Comparison of ENCODE assay signal across 24 cellular contexts in genomic region chr10:131695814-131696165, GRCh38.
"Had no signal": no experiment of that assay in that cellular context is flagged by ENCODE, and none has a peak within 500 bp of the region (broad histone marks: within the 10 kb centered on the region; RNA-seq: fewer than 3 reads in every experiment).

No MANE protein-coding gene starts in this region.

- H3K36me3 ChIP-seq: cardiac muscle cell, pancreas, thyroid gland had no signal

- H3K4me1 ChIP-seq: body of pancreas, pancreas, thyroid gland had no signal

- H3K9me3 ChIP-seq: body of pancreas, mucosa of descending colon, pancreas, thyroid gland had no signal

- ATAC-seq: body of pancreas, esophagus mucosa, mucosa of descending colon, pancreas, right cardiac atrium, SK-N-SH treated with all-trans-retinoic acid at 6 μM for 48 hours had no signal

- H3K27ac Mint-ChIP-seq: activated naive CD4-positive, alpha-beta T cell treated with anti-CD3 and anti-CD28 coated beads, Interleukin-2, amount 50 U/mL, for 24 hours; dendritic cell treated with granulocyte-macrophage colony-stimulating factor and Interleukin-4, amounts not matched to agents 40 ng/mL and 50 ng/mL, for 4 days; immature natural killer cell; stimulated activated naive CD8-positive, alpha-beta T cell treated with anti-CD3 and anti-CD28 coated beads, Interleukin-15, Interleukin-2, amounts not matched to agents 100 ng/mL and 50 ng/mL, for 24 hours had no signal

- H3K4me1 Mint-ChIP-seq: activated naive CD4-positive, alpha-beta T cell treated with anti-CD3 and anti-CD28 coated beads, Interleukin-2, amount 50 U/mL, for 24 hours; immature natural killer cell had no signal

- H3K27me3 ChIP-seq: body of pancreas, hepatocyte, thyroid gland had no signal

- H3K27me3 Mint-ChIP-seq: dendritic cell treated with granulocyte-macrophage colony-stimulating factor and Interleukin-4, amounts not matched to agents 40 ng/mL and 50 ng/mL, for 4 days; stimulated activated naive CD8-positive, alpha-beta T cell treated with anti-CD3 and anti-CD28 coated beads, Interleukin-15, Interleukin-2, amounts not matched to agents 100 ng/mL and 50 ng/mL, for 24 hours had no signal

- H3K9me3 Mint-ChIP-seq: activated naive CD4-positive, alpha-beta T cell treated with anti-CD3 and anti-CD28 coated beads, Interleukin-2, amount 50 U/mL, for 24 hours; dendritic cell treated with granulocyte-macrophage colony-stimulating factor and Interleukin-4, amounts not matched to agents 40 ng/mL and 50 ng/mL, for 4 days; stimulated activated naive CD8-positive, alpha-beta T cell treated with anti-CD3 and anti-CD28 coated beads, Interleukin-15, Interleukin-2, amounts not matched to agents 100 ng/mL and 50 ng/mL, for 24 hours had no signal

- H3K4me3 ChIP-seq: body of pancreas, cardiac muscle cell, hepatocyte, mucosa of descending colon, pancreas, thyroid gland had no signal

- H3K4me3 Mint-ChIP-seq: activated naive CD4-positive, alpha-beta T cell treated with anti-CD3 and anti-CD28 coated beads, Interleukin-2, amount 50 U/mL, for 24 hours; dendritic cell treated with granulocyte-macrophage colony-stimulating factor and Interleukin-4, amounts not matched to agents 40 ng/mL and 50 ng/mL, for 4 days; immature natural killer cell; stimulated activated naive CD8-positive, alpha-beta T cell treated with anti-CD3 and anti-CD28 coated beads, Interleukin-15, Interleukin-2, amounts not matched to agents 100 ng/mL and 50 ng/mL, for 24 hours had no signal

- DNase-seq: activated CD4-positive, alpha-beta T cell treated with anti-CD3 and anti-CD28 coated beads for 1 hour; activated gamma-delta T cell treated with Interleukin-2 at 50 U/mL for 16 hours; anterior cingulate cortex; body of pancreas; effector memory CD4-positive, alpha-beta T cell; foreskin melanocyte; glutamatergic neuron; immature natural killer cell; kidney glomerular epithelial cell; mesenchymal stem cell; mucosa of descending colon; right cardiac atrium; stimulated activated CD4-positive, alpha-beta T cell treated with anti-CD3 and anti-CD28 coated beads, Interleukin-12 subunit alpha, Interleukin-12 subunit beta, amount 100 ng/mL, for 4 hours; stimulated activated CD4-positive, alpha-beta T cell treated with anti-CD3 and anti-CD28 coated beads, Interleukin-4, amount 100 ng/mL, for 4 hours; substantia nigra; thyroid gland had no signal

- H3K27ac ChIP-seq: body of pancreas, cardiac muscle cell, hepatocyte, pancreas, thyroid gland had no signal

- H3K36me3 Mint-ChIP-seq: activated naive CD4-positive, alpha-beta T cell treated with anti-CD3 and anti-CD28 coated beads, Interleukin-2, amount 50 U/mL, for 24 hours; immature natural killer cell had no signal
